ENCODE assay signal across 8 cellular contexts in genomic region chr20:32205502-32206382, GRCh38. TPM values are rescaled to one million over a fixed set of nuclear protein-coding genes. Genes with fewer than 3 reads are reported as not detected.
DNase-seq lines count a peak whose midpoint lies in the region; ATAC-seq and TF ChIP-seq lines count a peak whose summit lies in the region.

No MANE protein-coding gene starts in this region.

- H3K27me3 ChIP-seq in iPS-15b (ENCODE audit: control insufficient read depth, insufficient read depth, low read length) = no peaks in the 10 kb centered on the region
- no peaks in the 10 kb centered on the region for H3K27me3 ChIP-seq in suprapubic skin

- POLR2A ChIA-PET in activated CD4-positive, alpha-beta T cell treated with anti-CD3 and anti-CD28 coated beads for 36 hours (lab: Charles Lee) = interaction anchor here (0.7 to 3.5 kb wide), 10 partner anchors 15 to 159 kb away, joined by 3 to 40 read pairs (median 4); partner anchors contain the start of genes ASXL1 and TM9SF4
- POLR2A ChIA-PET in activated CD8-positive, alpha-beta T cell treated with anti-CD3 and anti-CD28 coated beads for 36 hours (lab: Charles Lee) = interaction anchor here (0.9 to 7.6 kb wide), 17 partner anchors 11 to 483 kb away, joined by 3 to 60 read pairs (median 4); partner anchors contain the start of genes ASXL1, BCL2L1, KIF3B and TM9SF4

- H3K36me3 ChIP-seq in iPS-15b (ENCODE audit: control insufficient read depth, insufficient read depth, low read length) = peaks cover 3% of the 10 kb centered on the region
- peaks cover 6% of the 10 kb centered on the region for H3K36me3 ChIP-seq in suprapubic skin

- H3K9me3 ChIP-seq in iPS-15b (ENCODE audit: control insufficient read depth, insufficient read depth, low read length) (no peaks in the 10 kb centered on the region), suprapubic skin (no peaks in the 10 kb centered on the region)

- TF ChIP-seq EP300 in suprapubic skin (IDR thresholded peaks at IDR 0.05) = no peak

- no peak for TF ChIP-seq CTCF in activated CD8-positive, alpha-beta T cell treated with anti-CD3 and anti-CD28 coated beads for 36 hours (IDR thresholded peaks at IDR 0.05)
- TF ChIP-seq CTCF in suprapubic skin (IDR thresholded peaks at IDR 0.05) = no peak

- CTCF ChIA-PET in activated CD4-positive, alpha-beta T cell treated with anti-CD3 and anti-CD28 coated beads for 36 hours (lab: Charles Lee) = interaction anchor here (2.2 kb wide), 1 partner anchor 154 kb away, joined by 6 read pairs; no protein-coding TSS in a partner anchor
- CTCF ChIA-PET in activated CD8-positive, alpha-beta T cell treated with anti-CD3 and anti-CD28 coated beads for 36 hours (lab: Charles Lee) = interaction anchor here (1.3 to 2.2 kb wide), 4 partner anchors 154 to 316 kb away, joined by 3 to 8 read pairs (median 4); no protein-coding TSS in a partner anchor

- peak; percentile 33 for DNase-seq in activated CD4-positive, alpha-beta T cell treated with anti-CD3 and anti-CD28 coated beads for 36 hours
- DNase-seq in activated CD4-positive, alpha-beta T cell treated with anti-CD3 and anti-CD28 coated beads, Interleukin-2, amount 50 U/mL, for 4 hours = no peak
- no peak for DNase-seq in activated CD8-positive, alpha-beta T cell treated with anti-CD3 and anti-CD28 coated beads for 36 hours
- no peak for DNase-seq in suprapubic skin (ENCODE audit: low spot score in 2 of 2)
- no peak for DNase-seq in DMS153 treated with DMSO at 0.1 percent for 48 hours (lab: John Stamatoyannopoulos, UW; ENCODE audit: unreplicated experiment)
- no peak for DNase-seq in activated CD4-positive, alpha-beta T cell treated with anti-CD3 and anti-CD28 coated beads for 48 hours
- no peak for DNase-seq in activated effector memory CD4-positive, alpha-beta T cell treated with anti-CD3 and anti-CD28 coated beads, Interleukin-2, amount 50 U/mL, for 16 hours

- no peaks in the 10 kb centered on the region for H3K9me3 Mint-ChIP-seq in activated CD4-positive, alpha-beta T cell treated with anti-CD3 and anti-CD28 coated beads for 36 hours (ENCODE audit: low read depth)
- H3K9me3 Mint-ChIP-seq in activated CD8-positive, alpha-beta T cell treated with anti-CD3 and anti-CD28 coated beads for 36 hours = no peaks in the 10 kb centered on the region

- peak overlapping the region; percentile 99 for H3K27ac Mint-ChIP-seq in activated CD4-positive, alpha-beta T cell treated with anti-CD3 and anti-CD28 coated beads for 36 hours
- peak overlapping the region; percentile 92 for H3K27ac Mint-ChIP-seq in activated CD8-positive, alpha-beta T cell treated with anti-CD3 and anti-CD28 coated beads for 36 hours

- H3K9ac ChIP-seq in iPS-15b (ENCODE audit: low read depth, low read length) = peak overlapping the region; percentile 94

- H3K27me3 Mint-ChIP-seq in activated CD4-positive, alpha-beta T cell treated with anti-CD3 and anti-CD28 coated beads for 36 hours = no peaks in the 10 kb centered on the region
- no peaks in the 10 kb centered on the region for H3K27me3 Mint-ChIP-seq in activated CD8-positive, alpha-beta T cell treated with anti-CD3 and anti-CD28 coated beads for 36 hours

- peaks cover 88% of the 10 kb centered on the region for H3K36me3 Mint-ChIP-seq in activated CD4-positive, alpha-beta T cell treated with anti-CD3 and anti-CD28 coated beads for 36 hours (ENCODE audit: low read depth)
- peaks cover 83% of the 10 kb centered on the region for H3K36me3 Mint-ChIP-seq in activated CD8-positive, alpha-beta T cell treated with anti-CD3 and anti-CD28 coated beads for 36 hours (ENCODE audit: low read depth)

- ATAC-seq in activated CD4-positive, alpha-beta T cell treated with anti-CD3 and anti-CD28 coated beads for 36 hours = no peak
- no peak for ATAC-seq in activated CD8-positive, alpha-beta T cell treated with anti-CD3 and anti-CD28 coated beads for 36 hours

- TF ChIP-seq POLR2A in suprapubic skin (IDR thresholded peaks at IDR 0.05) = no peak

- H3K4me3 ChIP-seq in iPS-15b (ENCODE audit: low read depth, low read length) (peak overlapping the region; percentile 94), suprapubic skin (peak overlapping the region; percentile 95)

- intact Hi-C loops in activated CD4-positive, alpha-beta T cell treated with anti-CD3 and anti-CD28 coated beads for 36 hours (cut with DNase I, micrococcal nuclease) = loop anchor here (2.0 to 10.0 kb wide), 6 partner anchors 71 to 762 kb away; partner anchors contain the start of genes BCL2L1 (in 1 of the 2), KIF3B (in 1 of the 2) and TM9SF4 (in 1 of the 2)
- intact Hi-C loops in activated CD8-positive, alpha-beta T cell treated with anti-CD3 and anti-CD28 coated beads for 36 hours (cut with micrococcal nuclease) = loop anchor here (2.0 to 5.0 kb wide), 3 partner anchors 45 to 153 kb away; partner anchors contain the start of gene ASXL1

- peak overlapping the region; percentile 95 for H3K27ac ChIP-seq in suprapubic skin

- H3K4me1 Mint-ChIP-seq in activated CD4-positive, alpha-beta T cell treated with anti-CD3 and anti-CD28 coated beads for 36 hours = peaks cover 68% of the 10 kb centered on the region
- peaks cover 62% of the 10 kb centered on the region for H3K4me1 Mint-ChIP-seq in activated CD8-positive, alpha-beta T cell treated with anti-CD3 and anti-CD28 coated beads for 36 hours (ENCODE audit: low read depth)

- 37% methylated on average over 6 of the region's 6 CpGs for WGBS in suprapubic skin

- H3K4me3 Mint-ChIP-seq in activated CD4-positive, alpha-beta T cell treated with anti-CD3 and anti-CD28 coated beads for 36 hours = peak overlapping the region; percentile 99
- peak overlapping the region; percentile 99 for H3K4me3 Mint-ChIP-seq in activated CD8-positive, alpha-beta T cell treated with anti-CD3 and anti-CD28 coated beads for 36 hours

- H3K4me1 ChIP-seq in iPS-15b (ENCODE audit: control insufficient read depth, insufficient read depth, low read length) (peaks cover 12% of the 10 kb centered on the region), suprapubic skin (peaks cover 79% of the 10 kb centered on the region)

RNA-seq across cellular contexts. Expression of gene PLAGL2, which starts 1.8 kb away (rescaled TPM):
- 10 to 100 TPM; 89.1 to 98.2 TPM for total RNA-seq in activated CD4-positive, alpha-beta T cell treated with anti-CD3 and anti-CD28 coated beads for 36 hours
- total RNA-seq in activated CD8-positive, alpha-beta T cell treated with anti-CD3 and anti-CD28 coated beads for 36 hours = 10 to 100 TPM; 70.6 to 71.5 TPM
- total RNA-seq in suprapubic skin = 10 to 100 TPM; 13.0 to 28.8 (median 20.4) TPM

RNA-seq across cellular contexts. Expression of gene POFUT1, which starts 1.9 kb away (rescaled TPM):
- 10 to 100 TPM; 51.8 to 54.3 TPM for total RNA-seq in activated CD4-positive, alpha-beta T cell treated with anti-CD3 and anti-CD28 coated beads for 36 hours
- total RNA-seq in activated CD8-positive, alpha-beta T cell treated with anti-CD3 and anti-CD28 coated beads for 36 hours = 10 to 100 TPM; 43.7 to 46.2 TPM
- 10 to 100 TPM; 19.0 to 36.4 (median 24.1) TPM for total RNA-seq in suprapubic skin
